8 cellular contexts compared by ENCODE assay signal in the genomic region with DNA sequence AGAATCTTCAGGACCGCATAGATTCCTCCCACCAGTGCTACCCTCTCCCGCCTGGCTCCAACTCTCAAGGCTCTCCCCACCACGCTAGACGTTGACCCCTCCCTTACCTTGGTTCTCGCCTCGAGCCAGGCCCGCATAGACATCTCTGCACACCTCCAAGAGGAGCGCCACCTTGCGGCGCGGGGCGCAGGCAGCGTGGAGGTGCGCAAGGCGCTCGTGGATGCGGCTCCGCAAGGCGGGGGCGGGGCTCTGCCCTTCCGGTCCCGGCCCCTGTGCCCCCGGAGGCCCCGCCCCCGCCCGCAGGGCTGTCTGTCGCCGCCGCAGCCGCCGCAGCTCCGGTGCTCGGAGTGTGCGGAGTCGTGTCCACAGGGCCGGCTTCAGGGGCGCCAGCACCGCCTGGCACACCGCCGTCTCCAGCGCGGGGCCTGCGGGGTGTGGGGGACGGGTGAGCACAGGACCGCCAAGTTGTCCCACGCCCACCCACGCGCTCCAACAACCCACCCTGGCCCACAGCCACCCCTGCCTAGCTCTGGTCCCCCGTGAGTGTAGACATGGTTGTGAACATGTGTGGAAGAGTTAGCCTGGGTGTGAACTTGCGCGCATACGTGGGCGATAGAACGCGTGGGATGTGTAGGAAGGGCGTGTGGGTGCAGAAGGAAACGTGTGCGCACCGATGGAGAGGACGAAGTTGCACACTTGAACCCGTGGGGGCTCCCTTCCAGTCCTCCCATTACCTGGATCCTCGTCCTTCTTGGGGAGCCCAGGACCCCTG. TPM values are rescaled to one million over a fixed set of nuclear protein-coding genes. Genes with fewer than 3 reads are reported as not detected.
DNase-seq lines count a peak whose midpoint lies in the region; ATAC-seq and TF ChIP-seq lines count a peak whose summit lies in the region.

No MANE protein-coding gene starts in this region.

- peak overlapping the region; percentile 79 for H3K4me3 ChIP-seq in CD8-positive, alpha-beta T cell (ENCODE audit: low read depth, low read length)
- peak overlapping the region; percentile 14 for H3K4me3 ChIP-seq in ectodermal cell (ENCODE audit: insufficient read depth, low read depth, low read length)

- H3K36me3 ChIP-seq in CD8-positive, alpha-beta T cell (ENCODE audit: insufficient read depth, low read length) = no peaks in the 10 kb centered on the region
- no peaks in the 10 kb centered on the region for H3K36me3 ChIP-seq in ectodermal cell (ENCODE audit: control insufficient read depth, insufficient read depth, low read length)

- no peaks in the 10 kb centered on the region for H3K9me3 ChIP-seq in CD8-positive, alpha-beta T cell (ENCODE audit: low read length)
- no peaks in the 10 kb centered on the region for H3K9me3 ChIP-seq in ectodermal cell (ENCODE audit: control insufficient read depth, low read length)

- H3K4me1 ChIP-seq in CD8-positive, alpha-beta T cell (ENCODE audit: insufficient read depth, low read length) = peaks cover 46% of the 10 kb centered on the region
- H3K4me1 ChIP-seq in ectodermal cell (ENCODE audit: control insufficient read depth, insufficient read depth, low read length) = no peaks in the 10 kb centered on the region

- peak; percentile 84 for TF ChIP-seq CTCF in CD8-positive, alpha-beta T cell (IDR thresholded peaks at IDR 0.05)
- peak; percentile 90 for TF ChIP-seq CTCF in activated CD8-positive, alpha-beta T cell treated with anti-CD3 and anti-CD28 coated beads for 36 hours (IDR thresholded peaks at IDR 0.05)

- POLR2A ChIA-PET in CD8-positive, alpha-beta T cell (lab: Charles Lee) = interaction anchor here (1.0 to 3.5 kb wide), 11 partner anchors 8 to 100 kb away, joined by 3 to 26 read pairs (median 6); a partner anchor contains a TSS
- POLR2A ChIA-PET in activated CD8-positive, alpha-beta T cell treated with anti-CD3 and anti-CD28 coated beads for 36 hours (lab: Charles Lee) = interaction anchor here (0.8 to 12.2 kb wide), 13 partner anchors 8 to 249 kb away, joined by 3 to 152 read pairs (median 9); a partner anchor contains a TSS

- CTCF ChIA-PET in CD8-positive, alpha-beta T cell (lab: Charles Lee) = interaction anchor here (0.9 to 2.6 kb wide), 13 partner anchors 9 to 467 kb away, joined by 3 to 28 read pairs (median 4); a partner anchor contains a TSS
- CTCF ChIA-PET in activated CD8-positive, alpha-beta T cell treated with anti-CD3 and anti-CD28 coated beads for 36 hours (lab: Charles Lee) = interaction anchor here (0.8 to 6.3 kb wide), 12 partner anchors 8 to 232 kb away, joined by 3 to 33 read pairs (median 6); a partner anchor contains a TSS

- H3K27ac ChIP-seq in CD8-positive, alpha-beta T cell (ENCODE audit: low read depth, low read length) = peak overlapping the region; percentile 50
- H3K27ac ChIP-seq in ectodermal cell (ENCODE audit: insufficient read depth, low read depth, low read length, poor library complexity, severe bottlenecking) = no peak overlapping the region

- peak overlapping the region; percentile 89 for H3K27ac Mint-ChIP-seq in CD8-positive, alpha-beta T cell
- peak overlapping the region; percentile 92 for H3K27ac Mint-ChIP-seq in activated CD8-positive, alpha-beta T cell treated with anti-CD3 and anti-CD28 coated beads for 36 hours
- peak overlapping the region; percentile 72 for H3K27ac Mint-ChIP-seq in memory B cell

- no peaks in the 10 kb centered on the region for H3K27me3 ChIP-seq in CD8-positive, alpha-beta T cell (ENCODE audit: insufficient read depth, low read length)
- H3K27me3 ChIP-seq in ectodermal cell (ENCODE audit: control insufficient read depth, insufficient read depth, low read length, poor library complexity, severe bottlenecking) = peaks cover 16% of the 10 kb centered on the region

- intact Hi-C loops in CD8-positive, alpha-beta T cell (cut with DNase I, micrococcal nuclease) = loop anchor here (1.0 to 5.0 kb wide), 7 partner anchors 18 to 141 kb away; a partner anchor contains a TSS
- intact Hi-C loops in activated CD8-positive, alpha-beta T cell treated with anti-CD3 and anti-CD28 coated beads for 36 hours (cut with micrococcal nuclease) = no loop called here

- no peaks in the 10 kb centered on the region for H3K27me3 Mint-ChIP-seq in CD8-positive, alpha-beta T cell (ENCODE audit: low read depth)
- H3K27me3 Mint-ChIP-seq in activated CD8-positive, alpha-beta T cell treated with anti-CD3 and anti-CD28 coated beads for 36 hours = no peaks in the 10 kb centered on the region
- H3K27me3 Mint-ChIP-seq in memory B cell = no peaks in the 10 kb centered on the region

- peak; percentile 89 to 97 (median 92) for DNase-seq in CD8-positive, alpha-beta T cell
- DNase-seq in NAMALWA (ENCODE audit: low spot score) (peak; percentile 96), memory B cell (ENCODE audit: low spot score in 2 of 2) (peak; percentile 92 to 95), NCI-H2171 treated with DMSO at 0.1 percent for 48 hours (lab: John Stamatoyannopoulos, UW) (no peak)
- peak; percentile 95 for DNase-seq in activated CD8-positive, alpha-beta T cell treated with anti-CD3 and anti-CD28 coated beads for 36 hours
- DNase-seq in stimulated activated CD8-positive, alpha-beta memory T cell treated with anti-CD3 and anti-CD28 coated beads, Interleukin-12 subunit alpha, Interleukin-12 subunit beta, amount 100 ng/mL, for 1 hour (ENCODE audit: low read depth) = peak; percentile 85

- no peaks in the 10 kb centered on the region for H3K9me3 Mint-ChIP-seq in CD8-positive, alpha-beta T cell
- peaks cover 2% of the 10 kb centered on the region for H3K9me3 Mint-ChIP-seq in activated CD8-positive, alpha-beta T cell treated with anti-CD3 and anti-CD28 coated beads for 36 hours
- no peaks in the 10 kb centered on the region for H3K9me3 Mint-ChIP-seq in memory B cell

- peak; percentile 88 for ATAC-seq in CD8-positive, alpha-beta T cell
- ATAC-seq in GM21717 (IDR thresholded peaks at IDR 0.05; ENCODE audit: unreplicated experiment) = peak; percentile 45
- ATAC-seq in activated CD8-positive, alpha-beta T cell treated with anti-CD3 and anti-CD28 coated beads for 36 hours = peak; percentile 83
- peak; percentile 92 for ATAC-seq in memory B cell (ENCODE audit: low read depth)

- WGBS in ectodermal cell, 2 experiments = 30 to 32% methylated on average over 62 of the region's 62 CpGs

- H3K4me3 Mint-ChIP-seq in CD8-positive, alpha-beta T cell = peak overlapping the region; percentile 84
- H3K4me3 Mint-ChIP-seq in activated CD8-positive, alpha-beta T cell treated with anti-CD3 and anti-CD28 coated beads for 36 hours = peak overlapping the region; percentile 85
- peak overlapping the region; percentile 89 for H3K4me3 Mint-ChIP-seq in memory B cell

- peaks cover 51% of the 10 kb centered on the region for H3K4me1 Mint-ChIP-seq in CD8-positive, alpha-beta T cell (ENCODE audit: low read depth)
- peaks cover 43% of the 10 kb centered on the region for H3K4me1 Mint-ChIP-seq in activated CD8-positive, alpha-beta T cell treated with anti-CD3 and anti-CD28 coated beads for 36 hours (ENCODE audit: low read depth)
- peaks cover 29% of the 10 kb centered on the region for H3K4me1 Mint-ChIP-seq in memory B cell

- peaks cover 28% of the 10 kb centered on the region for H3K36me3 Mint-ChIP-seq in CD8-positive, alpha-beta T cell
- peaks cover 55% of the 10 kb centered on the region for H3K36me3 Mint-ChIP-seq in activated CD8-positive, alpha-beta T cell treated with anti-CD3 and anti-CD28 coated beads for 36 hours (ENCODE audit: low read depth)
- peaks cover 6% of the 10 kb centered on the region for H3K36me3 Mint-ChIP-seq in memory B cell

RNA-seq across cellular contexts. Expression of a gene that starts 8.1 kb away (rescaled TPM):
- 10 to 100 TPM; 18.1 to 18.4 TPM for total RNA-seq in CD8-positive, alpha-beta T cell
- total RNA-seq in activated CD8-positive, alpha-beta T cell treated with anti-CD3 and anti-CD28 coated beads for 36 hours = 10 to 100 TPM; 85.5 to 87.7 TPM
- polyA plus RNA-seq in ectodermal cell (2013, experiment 1 of 4) = 6.9 TPM
- 4.8 TPM for polyA plus RNA-seq in ectodermal cell (2013, experiment 2 of 4)
- 3.6 TPM for polyA plus RNA-seq in ectodermal cell (2013, experiment 3 of 4)
- 4.4 TPM for polyA plus RNA-seq in ectodermal cell (2013, experiment 4 of 4)

RNA-seq across cellular contexts. Expression of a gene that starts 20.2 kb away (rescaled TPM):
- total RNA-seq in CD8-positive, alpha-beta T cell = 100 to 1,000 TPM; 615 to 625 TPM
- 100 to 1,000 TPM; 747 to 761 TPM for total RNA-seq in activated CD8-positive, alpha-beta T cell treated with anti-CD3 and anti-CD28 coated beads for 36 hours
- 894 TPM for polyA plus RNA-seq in ectodermal cell (2013, experiment 1 of 4)
- polyA plus RNA-seq in ectodermal cell (2013, experiment 2 of 4) = 733 TPM
- 568 TPM for polyA plus RNA-seq in ectodermal cell (2013, experiment 3 of 4)
- polyA plus RNA-seq in ectodermal cell (2013, experiment 4 of 4) = 599 TPM

RNA-seq across cellular contexts. Expression of a gene that starts 29.4 kb away (rescaled TPM):
- total RNA-seq in CD8-positive, alpha-beta T cell = 10 to 100 TPM; 90.6 to 95.1 TPM
- total RNA-seq in activated CD8-positive, alpha-beta T cell treated with anti-CD3 and anti-CD28 coated beads for 36 hours = 10 to 100 TPM; 20.0 to 21.5 TPM
- 20.8 TPM for polyA plus RNA-seq in ectodermal cell (2013, experiment 1 of 4)
- polyA plus RNA-seq in ectodermal cell (2013, experiment 2 of 4) = 21.5 TPM
- polyA plus RNA-seq in ectodermal cell (2013, experiment 3 of 4) = 19.0 TPM
- polyA plus RNA-seq in ectodermal cell (2013, experiment 4 of 4) = 21.8 TPM

RNA-seq across cellular contexts. Expression of a gene that starts 29.7 kb away (rescaled TPM):
- 10 to 100 TPM; 62.9 to 66.1 TPM for total RNA-seq in CD8-positive, alpha-beta T cell
- 10 to 100 TPM; 56.5 to 57.9 TPM for total RNA-seq in activated CD8-positive, alpha-beta T cell treated with anti-CD3 and anti-CD28 coated beads for 36 hours
- 17.9 TPM for polyA plus RNA-seq in ectodermal cell (2013, experiment 1 of 4)
- 17.1 TPM for polyA plus RNA-seq in ectodermal cell (2013, experiment 2 of 4)
- 17.0 TPM for polyA plus RNA-seq in ectodermal cell (2013, experiment 3 of 4)
- polyA plus RNA-seq in ectodermal cell (2013, experiment 4 of 4) = 16.0 TPM

RNA-seq across cellular contexts. Expression of a gene that starts 38.4 kb away (rescaled TPM):
- 10 to 100 TPM; 30.1 to 32.8 TPM for total RNA-seq in CD8-positive, alpha-beta T cell
- total RNA-seq in activated CD8-positive, alpha-beta T cell treated with anti-CD3 and anti-CD28 coated beads for 36 hours = 100 to 1,000 TPM; 125 to 128 TPM
- 103 TPM for polyA plus RNA-seq in ectodermal cell (2013, experiment 1 of 4)
- 101 TPM for polyA plus RNA-seq in ectodermal cell (2013, experiment 2 of 4)
- 85.1 TPM for polyA plus RNA-seq in ectodermal cell (2013, experiment 3 of 4)
- 98.4 TPM for polyA plus RNA-seq in ectodermal cell (2013, experiment 4 of 4)

Comparison
In these comparisons a context has a peak if more than half of its experiments do, and no peak if none do; other contexts are left out.
1. RNA of a gene that starts 8.1 kb away (total RNA-seq): 85.5 to 87.7 TPM in activated CD8-positive, alpha-beta T cell treated with anti-CD3 and anti-CD28 coated beads for 36 hours; 18.1 to 18.4 TPM in CD8-positive, alpha-beta T cell; every median in the first group is over 4 times any median in the second.
2. RNA of a gene that starts 29.4 kb away (total RNA-seq): 90.6 to 95.1 TPM in CD8-positive, alpha-beta T cell; 20.0 to 21.5 TPM in activated CD8-positive, alpha-beta T cell treated with anti-CD3 and anti-CD28 coated beads for 36 hours; every median in the first group is over 4 times any median in the second.
3. Peak in every context shown above with its lines, with median percentiles within 50 percentile points of each other: ATAC-seq, H3K27ac Mint-ChIP-seq and H3K4me3 Mint-ChIP-seq.